16 cellular contexts compared by ENCODE assay signal in genomic region chr22:30340911-30341685, GRCh38. TPM values are rescaled to one million over a fixed set of nuclear protein-coding genes. Genes with fewer than 3 reads are reported as not detected.
A peak's percentile ranks its signal among the peaks of the same experiment; 100 is the strongest.
DNase-seq lines count a peak whose midpoint lies in the region; ATAC-seq, FAIRE-seq and TF ChIP-seq lines count a peak whose summit lies in the region.
"Had no signal": no experiment of that assay in that cellular context is flagged by ENCODE, and none has a peak within 500 bp of the region (broad histone marks: within the 10 kb centered on the region; RNA-seq: fewer than 3 reads in every experiment).

No MANE protein-coding gene starts in this region.

- no peaks in the 10 kb centered on the region for H3K9me3 Mint-ChIP-seq in activated CD4-positive, alpha-beta T cell treated with anti-CD3 and anti-CD28 coated beads, Interleukin-2, amount 10 ng/mL, durations not matched to agents 24 days and 14 days

- no peak overlapping the region for H3K27ac Mint-ChIP-seq in activated CD4-positive, alpha-beta T cell treated with anti-CD3 and anti-CD28 coated beads, Interleukin-2, amount 10 ng/mL, durations not matched to agents 24 days and 14 days

- no peaks in the 10 kb centered on the region for H3K4me1 ChIP-seq in GM12878 (ENCODE audit: control insufficient read depth, insufficient read depth, low read length)
- peaks cover 3 to 65% (median 35%) of the 10 kb centered on the region in 9 donors for H3K4me1 ChIP-seq in heart right ventricle
- H3K4me1 ChIP-seq in gastrocnemius medialis, result peaks cover 28 to 38% of the 10 kb centered on the region in 2 donors
- H3K4me1 ChIP-seq: BE2C, parathyroid adenoma had no signal

- TF ChIP-seq POLR2A in GM12878 (IDR thresholded peaks at IDR 0.05; ENCODE audit: low read depth, low read length) (0 out of 2 replicates have a peak, but pooled peaks have one; percentile 15), gastrocnemius medialis (IDR thresholded peaks at IDR 0.05) (no peak)

- BruUV-seq in GM12878 (replicated peaks; lab: Mats Ljungman, UMichigan), result no TSS peak

- CTCF ChIA-PET in GM12878 (lab: Yijun Ruan, JAX), result interaction anchor here (0.7 to 3.4 kb wide), 3 partner anchors 31 to 233 kb away, joined by 3 to 15 read pairs (median 3); no protein-coding TSS in a partner anchor

- H3K4me3 ChIP-seq in H7 (ENCODE audit: insufficient read depth, low read depth, low read length) (no peak overlapping the region), GM12878 (no peak overlapping the region), heart right ventricle (no peak overlapping the region), gastrocnemius medialis (no peak overlapping the region), foreskin fibroblast (ENCODE audit: low read depth in 1 of 2, low read length in 2 of 2) (no peak overlapping the region)

- in situ Hi-C loops in GM12878 (cut with MboI), result no loop called here
- in situ Hi-C loops in gastrocnemius medialis (cut with MboI; ENCODE audit: low sequenced_read_pairs in 4 of 4), result no loop called here

- H3K4me2 ChIP-seq in GM12878 (ENCODE audit: control insufficient read depth, insufficient read depth), result no peak overlapping the region

- FAIRE-seq in GM12878 (lab: Jason Lieb, UNC), result no peak

- DNase-seq in H7 (peak; percentile 17), GM12878 (ENCODE audit: low read depth, low spot score) (no peak), heart right ventricle (peak; percentile 74 to 79), gastrocnemius medialis (peak; percentile 24 to 86), foreskin fibroblast (no peak), NCI-H2196 (lab: John Stamatoyannopoulos, UW; ENCODE audit: unreplicated experiment) (no peak)
- no peak for DNase-seq in stimulated activated naive CD4-positive, alpha-beta T cell treated with Interleukin-2 at 50 U/mL for 16 hours (lab: John Stamatoyannopoulos, UW)
- DNase-seq in activated CD4-positive, alpha-beta T cell treated with anti-CD3 and anti-CD28 coated beads, Interleukin-2, amount 10 ng/mL, durations not matched to agents 24 days and 14 days, result no peak
- DNase-seq: activated CD8-positive, alpha-beta memory T cell treated with anti-CD3 and anti-CD28 coated beads, Interleukin-2, amount 50 U/mL, for 4 hours; amniotic stem cell; BE2C; HCEC 1CT; NCI-H1048; stimulated activated CD4-positive, alpha-beta T cell treated with anti-CD3 and anti-CD28 coated beads, Interleukin-4, amount 100 ng/mL, for 1 hour; stimulated activated naive CD4-positive, alpha-beta T cell had no signal

- H3K4me3 Mint-ChIP-seq in activated CD4-positive, alpha-beta T cell treated with anti-CD3 and anti-CD28 coated beads, Interleukin-2, amount 10 ng/mL, durations not matched to agents 24 days and 14 days, result no peak overlapping the region

- H3K27me3 Mint-ChIP-seq in activated CD4-positive, alpha-beta T cell treated with anti-CD3 and anti-CD28 coated beads, Interleukin-2, amount 10 ng/mL, durations not matched to agents 24 days and 14 days, result no peaks in the 10 kb centered on the region

- no peaks in the 10 kb centered on the region for H4K20me1 ChIP-seq in GM12878 (ENCODE audit: control insufficient read depth, insufficient read depth)

- H3K36me3 Mint-ChIP-seq in activated CD4-positive, alpha-beta T cell treated with anti-CD3 and anti-CD28 coated beads, Interleukin-2, amount 10 ng/mL, durations not matched to agents 24 days and 14 days (ENCODE audit: low read depth), result peaks cover 83% of the 10 kb centered on the region

- POLR2A ChIA-PET in GM12878 (lab: Charles Lee), result interaction anchor here (0.6 to 1.6 kb wide), 2 partner anchors 9 to 308 kb away, joined by 3 to 5 read pairs; no protein-coding TSS in a partner anchor

- no peaks in the 10 kb centered on the region for H3K9me3 ChIP-seq in GM12878 (replicated peaks; ENCODE audit: control insufficient read depth, insufficient read depth, low read length)
- no peaks in the 10 kb centered on the region for H3K9me3 ChIP-seq in heart right ventricle
- no peaks in the 10 kb centered on the region for H3K9me3 ChIP-seq in gastrocnemius medialis
- H3K9me3 ChIP-seq: BE2C had no signal

- RAD21 ChIA-PET in GM12878 (lab: Charles Lee; ENCODE audit: unreplicated experiment), result no interaction called here

- peaks cover 86% of the 10 kb centered on the region for H3K36me3 ChIP-seq in H7 (replicated peaks; ENCODE audit: control insufficient read depth, insufficient read depth, low read length)
- H3K36me3 ChIP-seq in GM12878 (ENCODE audit: control insufficient read depth in 2 of 2, insufficient read depth in 2 of 2, low read length in 1 of 2), result peaks cover 55 to 59% of the 10 kb centered on the region in 2 experiments
- H3K36me3 ChIP-seq in heart right ventricle, result peaks cover 5 to 100% (median 97%) of the 10 kb centered on the region in 9 donors
- H3K36me3 ChIP-seq in gastrocnemius medialis, result peaks cover 3 to 100% of the 10 kb centered on the region in 2 donors

- H3K27me3 ChIP-seq in H7 (ENCODE audit: control insufficient read depth, insufficient read depth, low read length), result no peaks in the 10 kb centered on the region
- no peaks in the 10 kb centered on the region for H3K27me3 ChIP-seq in GM12878 (replicated peaks in 1 of 2; ENCODE audit: control insufficient read depth in 2 of 2, insufficient read depth in 2 of 2, low read length in 1 of 2)
- no peaks in the 10 kb centered on the region for H3K27me3 ChIP-seq in heart right ventricle
- no peaks in the 10 kb centered on the region for H3K27me3 ChIP-seq in gastrocnemius medialis
- H3K27me3 ChIP-seq: BE2C had no signal

- no peak for TF ChIP-seq EP300 in GM12878 (IDR thresholded peaks at IDR 0.05; ENCODE audit: borderline replicate concordance in 1 of 2, control insufficient read depth in 1 of 2, low read depth in 2 of 2, low read length in 2 of 2)

- SMC1A ChIA-PET in GM12878 (lab: Charles Lee; ENCODE audit: uncharacterized antibody, unreplicated experiment), result interaction anchor here (1.2 kb wide), 1 partner anchor 27 kb away, joined by 3 read pairs; no protein-coding TSS in a partner anchor

- H3K9ac ChIP-seq in GM12878 (ENCODE audit: control insufficient read depth, insufficient read depth, low read length), result no peak overlapping the region
- H3K9ac ChIP-seq: parathyroid adenoma had no signal

- H3K4me1 Mint-ChIP-seq in activated CD4-positive, alpha-beta T cell treated with anti-CD3 and anti-CD28 coated beads, Interleukin-2, amount 10 ng/mL, durations not matched to agents 24 days and 14 days, result peaks cover 7% of the 10 kb centered on the region

- TF ChIP-seq RAD21 in GM12878 (IDR thresholded peaks at IDR 0.05; ENCODE audit: insufficient read depth, low read depth, low read length), result no peak

- WGBS in GM12878 (ENCODE audit: insufficient coverage, insufficient replicate concordance, low lambda C conversion rate, missing lambda C conversion rate), result 81% methylated on average over 14 of the region's 16 CpGs
- 46 to 57% methylated on average over 16 of the region's 16 CpGs for WGBS in heart right ventricle, 2 donors

- TF ChIP-seq CTCF in GM12878 (IDR thresholded peaks at IDR 0.05 in 2 of 3, conservative IDR thresholded peaks at IDR 0.05 in 1 of 3; ENCODE audit: control insufficient read depth in 2 of 3, extremely low read depth in 1 of 3, insufficient read depth in 1 of 3, low read depth in 3 of 3, low read length in 3 of 3) (no peak), heart right ventricle (IDR thresholded peaks at IDR 0.05) (no peak), gastrocnemius medialis (IDR thresholded peaks at IDR 0.05 in 4 of 5, conservative IDR thresholded peaks at IDR 0.05 in 1 of 5) (no peak), foreskin fibroblast (IDR thresholded peaks at IDR 0.05; ENCODE audit: low read depth, low read length) (no peak)

- no peak overlapping the region for H3K27ac ChIP-seq in GM12878 (ENCODE audit: control insufficient read depth, insufficient read depth)
- peak overlapping the region in 8 of 10 donors; percentile 21 to 72 (median 57) for H3K27ac ChIP-seq in heart right ventricle
- H3K27ac ChIP-seq in gastrocnemius medialis, result peak overlapping the region in 3 of 4 donors; percentile 34 to 70 (median 48)
- H3K27ac ChIP-seq: parathyroid adenoma had no signal

- H3K79me2 ChIP-seq in GM12878 (ENCODE audit: control insufficient read depth, insufficient read depth, low read length), result no peaks in the 10 kb centered on the region
- H3K79me2 ChIP-seq: parathyroid adenoma had no signal

- intact Hi-C loops in GM12878 (cut with micrococcal nuclease; ENCODE audit: unreplicated experiment), result no loop called here
- intact Hi-C loops in heart right ventricle (cut with DNase I), result loop anchor here in 2 of 10 donors (5.0 kb wide), 2 partner anchors 41 to 54 kb away; partner anchors contain the start of gene CASTOR1 (in 1 of the 2)
- intact Hi-C loops in gastrocnemius medialis (cut with DNase I; ENCODE audit: low total_unique reads), result no loop called here
- intact Hi-C loops in activated CD4-positive, alpha-beta T cell treated with anti-CD3 and anti-CD28 coated beads, Interleukin-2, amount 10 ng/mL, durations not matched to agents 24 days and 14 days (cut with micrococcal nuclease), result no loop called here

- no peak for ATAC-seq in GM12878
- peak; percentile 81 to 94 (median 87) for ATAC-seq in heart right ventricle
- peak; percentile 44 to 70 for ATAC-seq in gastrocnemius medialis

- H2AFZ ChIP-seq in GM12878 (ENCODE audit: control insufficient read depth, low read depth, low read length), result no peak overlapping the region
- H2AFZ ChIP-seq: parathyroid adenoma had no signal

RNA-seq across cellular contexts. Expression of gene TBC1D10A, which starts 14.4 kb away (rescaled TPM):
- 12.0 and 12.6 TPM in 2 replicates for total RNA-seq in H7 (2014; rRNA removed; shearing (Covaris generic))
- total RNA-seq in GM12878 (2013; cell fraction: nucleolus; rRNA removed), result 26.9 and 32.1 TPM in 2 replicates
- total RNA-seq in GM12878 (2014; rRNA removed), result 14.1 and 16.3 TPM in 2 replicates
- total RNA-seq in GM12878 (2014; rRNA removed; fragmentation: Illumina TruSeq; extraction: Trizol), result 8.5 and 8.6 TPM in 2 replicates
- 22.2 and 24.3 TPM in 2 replicates for total RNA-seq in GM12878 (2021)
- 3.8 TPM for polyA plus RNA-seq in GM12878 (2011; ENCODE audit: low read depth)
- polyA plus RNA-seq in GM12878 (2011; rRNA removed), result 10.3 and 14.4 TPM in 2 replicates
- polyA plus RNA-seq in GM12878 (2011; cell fraction: cytosol; rRNA removed), result 18.2 and 21.6 TPM in 2 replicates
- 63.9 and 67.2 TPM in 2 replicates for polyA plus RNA-seq in GM12878 (2011; cell fraction: nucleus; rRNA removed)
- polyA plus RNA-seq in GM12878 (2012), result 13.5 and 16.9 TPM in 2 replicates
- polyA plus RNA-seq in GM12878 (2014; fragmentation: Illumina TruSeq; extraction: Trizol), result 2.0 and 7.9 TPM in 2 replicates
- under 1 TPM; 0.27 to 0.82 TPM for polyA plus RNA-seq in GM12878 (2014; fragmentation: Nextera tagmentation; extraction: Ambion mirVana)
- 25.7 and 27.8 TPM in 2 replicates for polyA plus RNA-seq in GM12878 (2014; rRNA removed)
- polyA plus RNA-seq in GM12878 (2016; fragmentation: Nextera tagmentation; extraction: Ambion mirVana), result 10 to 100 TPM; 17.4 to 20.8 TPM
- polyA minus RNA-seq in GM12878 (2011; rRNA and poly(A)+ RNA removed), result 12.7 and 20.9 TPM in 2 replicates
- polyA minus RNA-seq in GM12878 (2011; cell fraction: cytosol; rRNA and poly(A)+ RNA removed), result 5.5 and 7.1 TPM in 2 replicates
- 13.3 and 25.6 TPM in 2 replicates for polyA minus RNA-seq in GM12878 (2011; cell fraction: nucleus; rRNA and poly(A)+ RNA removed)
- total RNA-seq in heart right ventricle, result 1 to 10 TPM; 3.2 to 7.5 (median 5.6) TPM
- polyA plus RNA-seq in heart right ventricle, result 1 to 10 TPM; 6.9 to 9.5 TPM
- total RNA-seq in gastrocnemius medialis, result 1 to 10 TPM; 4.1 to 9.6 (median 6.2) TPM
- 18.9 and 19.3 TPM in 2 replicates for total RNA-seq in activated CD4-positive, alpha-beta T cell treated with anti-CD3 and anti-CD28 coated beads, Interleukin-2, amount 10 ng/mL, durations not matched to agents 24 days and 14 days

RNA-seq across cellular contexts. Expression of gene SF3A1, which starts 15.6 kb away (rescaled TPM):
- total RNA-seq in H7 (2014; rRNA removed; shearing (Covaris generic)), result 70.1 and 97.1 TPM in 2 replicates
- total RNA-seq in GM12878 (2013; cell fraction: nucleolus; rRNA removed), result 108 and 121 TPM in 2 replicates
- total RNA-seq in GM12878 (2014; rRNA removed), result 47.1 and 56.1 TPM in 2 replicates
- total RNA-seq in GM12878 (2014; rRNA removed; fragmentation: Illumina TruSeq; extraction: Trizol), result 14.9 and 16.9 TPM in 2 replicates
- 222 and 239 TPM in 2 replicates for total RNA-seq in GM12878 (2021)
- 32.3 TPM for polyA plus RNA-seq in GM12878 (2011; ENCODE audit: low read depth)
- polyA plus RNA-seq in GM12878 (2011; rRNA removed), result 7.8 and 28.1 TPM in 2 replicates
- 20.4 and 35.7 TPM in 2 replicates for polyA plus RNA-seq in GM12878 (2011; cell fraction: cytosol; rRNA removed)
- 51.1 and 94.1 TPM in 2 replicates for polyA plus RNA-seq in GM12878 (2011; cell fraction: nucleus; rRNA removed)
- 64.7 and 99.8 TPM in 2 replicates for polyA plus RNA-seq in GM12878 (2012)
- polyA plus RNA-seq in GM12878 (2014; fragmentation: Illumina TruSeq; extraction: Trizol), result 44.7 and 78.9 TPM in 2 replicates
- polyA plus RNA-seq in GM12878 (2014; fragmentation: Nextera tagmentation; extraction: Ambion mirVana), result 10 to 100 TPM; 10.4 to 13.4 TPM
- polyA plus RNA-seq in GM12878 (2014; rRNA removed), result 35.8 and 63.6 TPM in 2 replicates
- 100 to 1,000 TPM; 170 to 190 TPM for polyA plus RNA-seq in GM12878 (2016; fragmentation: Nextera tagmentation; extraction: Ambion mirVana)
- 50.6 and 52.5 TPM in 2 replicates for polyA minus RNA-seq in GM12878 (2011; rRNA and poly(A)+ RNA removed)
- 50.0 and 80.6 TPM in 2 replicates for polyA minus RNA-seq in GM12878 (2011; cell fraction: cytosol; rRNA and poly(A)+ RNA removed)
- 41.3 and 62.6 TPM in 2 replicates for polyA minus RNA-seq in GM12878 (2011; cell fraction: nucleus; rRNA and poly(A)+ RNA removed)
- 100 to 1,000 TPM in 6 of 10 donors, 10 to 100 TPM in 4; 84.4 to 132 (median 111) TPM for total RNA-seq in heart right ventricle
- polyA plus RNA-seq in heart right ventricle, result 10 to 100 TPM; 13.2 to 16.0 TPM
- 100 to 1,000 TPM in 2 of 4 donors, 10 to 100 TPM in 2; 36.0 to 145 (median 94.5) TPM for total RNA-seq in gastrocnemius medialis
- 314 and 319 TPM in 2 replicates for total RNA-seq in activated CD4-positive, alpha-beta T cell treated with anti-CD3 and anti-CD28 coated beads, Interleukin-2, amount 10 ng/mL, durations not matched to agents 24 days and 14 days

RNA-seq across cellular contexts. Expression of gene CCDC157, which starts 15.7 kb away (rescaled TPM):
- total RNA-seq in H7 (2014; rRNA removed; shearing (Covaris generic)), result 4.7 and 6.1 TPM in 2 replicates
- 2.2 and 3.5 TPM in 2 replicates for total RNA-seq in GM12878 (2013; cell fraction: nucleolus; rRNA removed)
- 2.0 and 2.7 TPM in 2 replicates for total RNA-seq in GM12878 (2014; rRNA removed)
- total RNA-seq in GM12878 (2014; rRNA removed; fragmentation: Illumina TruSeq; extraction: Trizol), result 0.37 and 0.72 TPM in 2 replicates
- 1.4 and 1.5 TPM in 2 replicates for total RNA-seq in GM12878 (2021)
- 0.54 TPM for polyA plus RNA-seq in GM12878 (2011; ENCODE audit: low read depth)
- polyA plus RNA-seq in GM12878 (2011; rRNA removed), result 0.40 and 1.0 TPM in 2 replicates
- 1.3 and 2.5 TPM in 2 replicates for polyA plus RNA-seq in GM12878 (2011; cell fraction: cytosol; rRNA removed)
- 3.6 and 4.0 TPM in 2 replicates for polyA plus RNA-seq in GM12878 (2011; cell fraction: nucleus; rRNA removed)
- 1.1 and 1.2 TPM in 2 replicates for polyA plus RNA-seq in GM12878 (2012)
- 0.08 and 0.81 TPM in 2 replicates for polyA plus RNA-seq in GM12878 (2014; fragmentation: Illumina TruSeq; extraction: Trizol)
- under 1 TPM; 0.10 to 0.46 TPM for polyA plus RNA-seq in GM12878 (2014; fragmentation: Nextera tagmentation; extraction: Ambion mirVana)
- 2.0 and 2.8 TPM in 2 replicates for polyA plus RNA-seq in GM12878 (2014; rRNA removed)
- 1 to 10 TPM; 1.9 to 2.8 TPM for polyA plus RNA-seq in GM12878 (2016; fragmentation: Nextera tagmentation; extraction: Ambion mirVana)
- 0.93 and 1.0 TPM in 2 replicates for polyA minus RNA-seq in GM12878 (2011; rRNA and poly(A)+ RNA removed)
- polyA minus RNA-seq in GM12878 (2011; cell fraction: cytosol; rRNA and poly(A)+ RNA removed), result 1.7 TPM in 1 of 2 replicates, not detected in the other
- 1.9 and 3.1 TPM in 2 replicates for polyA minus RNA-seq in GM12878 (2011; cell fraction: nucleus; rRNA and poly(A)+ RNA removed)
- 1 to 10 TPM in 3 of 10 donors, under 1 TPM in 7; 0.11 to 1.2 (median 0.85) TPM for total RNA-seq in heart right ventricle
- polyA plus RNA-seq in heart right ventricle, result 1 to 10 TPM in 1 of 2 donors, under 1 TPM in 1; 0.88 to 1.2 TPM
- 1 to 10 TPM in 2 of 4 donors, under 1 TPM in 2; 0.41 to 1.4 (median 1.1) TPM for total RNA-seq in gastrocnemius medialis
- 2.9 and 3.2 TPM in 2 replicates for total RNA-seq in activated CD4-positive, alpha-beta T cell treated with anti-CD3 and anti-CD28 coated beads, Interleukin-2, amount 10 ng/mL, durations not matched to agents 24 days and 14 days

RNA-seq across cellular contexts. Expression of gene RNF215, which starts 46.1 kb away (rescaled TPM):
- 24.7 and 26.6 TPM in 2 replicates for total RNA-seq in H7 (2014; rRNA removed; shearing (Covaris generic))
- 24.3 and 27.1 TPM in 2 replicates for total RNA-seq in GM12878 (2013; cell fraction: nucleolus; rRNA removed)
- total RNA-seq in GM12878 (2014; rRNA removed), result 3.7 and 6.6 TPM in 2 replicates
- 2.1 and 3.0 TPM in 2 replicates for total RNA-seq in GM12878 (2014; rRNA removed; fragmentation: Illumina TruSeq; extraction: Trizol)
- 6.9 and 7.6 TPM in 2 replicates for total RNA-seq in GM12878 (2021)
- 2.0 TPM for polyA plus RNA-seq in GM12878 (2011; ENCODE audit: low read depth)
- polyA plus RNA-seq in GM12878 (2011; rRNA removed), result 2.9 and 3.6 TPM in 2 replicates
- 4.0 and 5.1 TPM in 2 replicates for polyA plus RNA-seq in GM12878 (2011; cell fraction: cytosol; rRNA removed)
- polyA plus RNA-seq in GM12878 (2011; cell fraction: nucleus; rRNA removed), result 27.9 and 30.7 TPM in 2 replicates
- 4.7 and 6.3 TPM in 2 replicates for polyA plus RNA-seq in GM12878 (2012)
- 0.43 and 1.5 TPM in 2 replicates for polyA plus RNA-seq in GM12878 (2014; fragmentation: Illumina TruSeq; extraction: Trizol)
- under 1 TPM in 1 of 2 experiments, not detected in 1; 0.31 TPM for polyA plus RNA-seq in GM12878 (2014; fragmentation: Nextera tagmentation; extraction: Ambion mirVana)
- polyA plus RNA-seq in GM12878 (2014; rRNA removed), result 3.4 and 4.7 TPM in 2 replicates
- under 1 TPM; 0.32 to 0.76 TPM for polyA plus RNA-seq in GM12878 (2016; fragmentation: Nextera tagmentation; extraction: Ambion mirVana)
- polyA minus RNA-seq in GM12878 (2011; rRNA and poly(A)+ RNA removed), result 2.8 and 4.9 TPM in 2 replicates
- 1.6 and 1.9 TPM in 2 replicates for polyA minus RNA-seq in GM12878 (2011; cell fraction: cytosol; rRNA and poly(A)+ RNA removed)
- polyA minus RNA-seq in GM12878 (2011; cell fraction: nucleus; rRNA and poly(A)+ RNA removed), result 3.4 and 6.5 TPM in 2 replicates
- 10 to 100 TPM in 1 of 10 donors, 1 to 10 TPM in 9; 3.4 to 10.5 (median 6.0) TPM for total RNA-seq in heart right ventricle
- polyA plus RNA-seq in heart right ventricle, result 1 to 10 TPM; 4.9 to 7.2 TPM
- total RNA-seq in gastrocnemius medialis, result 10 to 100 TPM in 1 of 4 donors, 1 to 10 TPM in 3; 4.7 to 11.2 (median 8.1) TPM
- 10.4 and 15.2 TPM in 2 replicates for total RNA-seq in activated CD4-positive, alpha-beta T cell treated with anti-CD3 and anti-CD28 coated beads, Interleukin-2, amount 10 ng/mL, durations not matched to agents 24 days and 14 days

RNA-seq across cellular contexts. Expression of gene CASTOR1, which starts 51.8 kb away (rescaled TPM):
- total RNA-seq in H7 (2014; rRNA removed; shearing (Covaris generic)), result 10.2 and 15.4 TPM in 2 replicates
- total RNA-seq in GM12878 (2013; cell fraction: nucleolus; rRNA removed), result 3.6 and 4.4 TPM in 2 replicates
- 5.3 and 5.9 TPM in 2 replicates for total RNA-seq in GM12878 (2014; rRNA removed)
- 1.2 and 2.4 TPM in 2 replicates for total RNA-seq in GM12878 (2014; rRNA removed; fragmentation: Illumina TruSeq; extraction: Trizol)
- 6.0 and 9.1 TPM in 2 replicates for total RNA-seq in GM12878 (2021)
- polyA plus RNA-seq in GM12878 (2011; ENCODE audit: low read depth), result 1.9 TPM
- polyA plus RNA-seq in GM12878 (2011; rRNA removed), result 0.65 and 1.6 TPM in 2 replicates
- polyA plus RNA-seq in GM12878 (2011; cell fraction: cytosol; rRNA removed), result 2.1 and 2.4 TPM in 2 replicates
- polyA plus RNA-seq in GM12878 (2011; cell fraction: nucleus; rRNA removed), result 8.4 and 11.5 TPM in 2 replicates
- polyA plus RNA-seq in GM12878 (2012), result 5.7 and 6.0 TPM in 2 replicates
- 0.25 and 1.9 TPM in 2 replicates for polyA plus RNA-seq in GM12878 (2014; fragmentation: Illumina TruSeq; extraction: Trizol)
- polyA plus RNA-seq in GM12878 (2014; fragmentation: Nextera tagmentation; extraction: Ambion mirVana), result 1 to 10 TPM in 1 of 2 experiments, under 1 TPM in 1; 0.31 to 1.2 TPM
- 5.5 and 6.3 TPM in 2 replicates for polyA plus RNA-seq in GM12878 (2014; rRNA removed)
- 1 to 10 TPM; 4.2 to 5.3 TPM for polyA plus RNA-seq in GM12878 (2016; fragmentation: Nextera tagmentation; extraction: Ambion mirVana)
- 1.6 and 2.1 TPM in 2 replicates for polyA minus RNA-seq in GM12878 (2011; rRNA and poly(A)+ RNA removed)
- not detected in 2 replicates for polyA minus RNA-seq in GM12878 (2011; cell fraction: cytosol; rRNA and poly(A)+ RNA removed)
- 5.4 and 7.1 TPM in 2 replicates for polyA minus RNA-seq in GM12878 (2011; cell fraction: nucleus; rRNA and poly(A)+ RNA removed)
- 1 to 10 TPM; 2.8 to 7.9 (median 5.4) TPM for total RNA-seq in heart right ventricle
- polyA plus RNA-seq in heart right ventricle, result 10 to 100 TPM; 13.9 to 14.7 TPM
- total RNA-seq in gastrocnemius medialis, result 1 to 10 TPM; 3.5 to 6.5 (median 5.6) TPM
- total RNA-seq in activated CD4-positive, alpha-beta T cell treated with anti-CD3 and anti-CD28 coated beads, Interleukin-2, amount 10 ng/mL, durations not matched to agents 24 days and 14 days, result 4.7 and 7.3 TPM in 2 replicates

Comparison
In these comparisons a context has a peak if more than half of its experiments do, and no peak if none do; other contexts are left out.
1. DNase-seq: peak in H7 (single experiment), heart right ventricle (2 of 2) and gastrocnemius medialis (2 of 2); none in GM12878 (single experiment), foreskin fibroblast (0 of 2), stimulated activated naive CD4-positive, alpha-beta T cell treated with Interleukin-2 at 50 U/mL for 16 hours (single experiment), activated CD4-positive, alpha-beta T cell treated with anti-CD3 and anti-CD28 coated beads, Interleukin-2, amount 10 ng/mL, durations not matched to agents 24 days and 14 days (single experiment) and NCI-H2196 (single experiment).